In the genomic region with DNA sequence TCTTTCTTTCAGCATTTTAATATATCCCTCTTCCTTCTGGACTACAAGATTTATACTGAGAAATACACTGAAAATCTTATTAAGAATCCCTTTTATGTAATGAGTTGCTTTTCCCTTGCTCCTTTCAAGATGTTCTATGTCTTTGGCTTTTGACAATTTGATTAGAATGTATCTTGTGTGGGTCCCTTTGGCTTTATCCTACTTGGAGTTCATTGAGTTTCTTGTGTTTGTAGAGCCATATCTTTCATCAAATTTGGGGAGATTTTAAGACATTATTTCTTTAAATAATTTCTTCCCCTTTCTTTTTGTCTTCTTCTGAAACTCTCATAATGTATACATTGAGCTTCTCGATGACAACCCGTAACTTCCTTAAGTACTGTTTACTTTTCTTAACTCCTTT, we compare ENCODE assay signal across 31 cellular contexts.
"Had no signal": no experiment of that assay in that cellular context is flagged by ENCODE, and none has a peak within 500 bp of the region (broad histone marks: within the 10 kb centered on the region; RNA-seq: fewer than 3 reads in every experiment).

No MANE protein-coding gene starts in this region.

- H3K27me3 ChIP-seq: ovary, right lobe of liver, sigmoid colon, suprapubic skin, testis, tibial artery, transverse colon, upper lobe of right lung had no signal

- H3K36me3 ChIP-seq: ovary, right lobe of liver, sigmoid colon, suprapubic skin, tibial artery, transverse colon, upper lobe of right lung, uterus had no signal

- FAIRE-seq: small intestine had no signal

- H3K27ac ChIP-seq: ovary, parathyroid adenoma, psoas muscle, right lobe of liver, sigmoid colon, suprapubic skin, testis, tibial artery, transverse colon, upper lobe of right lung, uterus had no signal

- H3K9me3 ChIP-seq: ovary, right lobe of liver, sigmoid colon, suprapubic skin, testis, transverse colon, upper lobe of right lung had no signal

- H3K36me3 Mint-ChIP-seq: naive thymus-derived CD8-positive, alpha-beta T cell; natural killer cell treated with Interleukin-12 subunit alpha and Interleukin-12 subunit beta and Interleukin-15 and Interleukin-18, amount 100 ng/mL, for 72 hours; stimulated activated memory B cell treated with anti-CD40 and anti-IgM and Interleukin-4, amounts not matched to agents 10 μg/mL and 1 μg/mL and 100 μg/mL, for 72 hours had no signal

- H3K79me2 ChIP-seq: parathyroid adenoma had no signal

- H3K27ac Mint-ChIP-seq: naive thymus-derived CD8-positive, alpha-beta T cell; natural killer cell treated with Interleukin-12 subunit alpha and Interleukin-12 subunit beta and Interleukin-15 and Interleukin-18, amount 100 ng/mL, for 72 hours; nephron progenitor cell; progenitor cell of endocrine pancreas; stimulated activated memory B cell treated with anti-CD40 and anti-IgM and Interleukin-4, amounts not matched to agents 10 μg/mL and 1 μg/mL and 100 μg/mL, for 72 hours; type B pancreatic cell had no signal

- H3K4me1 ChIP-seq: parathyroid adenoma, psoas muscle, right lobe of liver, sigmoid colon, suprapubic skin, testis, tibial artery, transverse colon, upper lobe of right lung, uterus had no signal

- H3K9ac ChIP-seq: parathyroid adenoma had no signal

- H3K27me3 Mint-ChIP-seq: naive thymus-derived CD8-positive, alpha-beta T cell; progenitor cell of endocrine pancreas; stimulated activated memory B cell treated with anti-CD40 and anti-IgM and Interleukin-4, amounts not matched to agents 10 μg/mL and 1 μg/mL and 100 μg/mL, for 72 hours; stimulated activated naive CD8-positive, alpha-beta T cell treated with anti-CD3 and anti-CD28 coated beads, Interleukin-15, amount 100 ng/mL, for 72 hours; type B pancreatic cell had no signal

- H3K4me1 Mint-ChIP-seq: naive thymus-derived CD8-positive, alpha-beta T cell; nephron progenitor cell; neural crest cell; stimulated activated memory B cell treated with anti-CD40 and anti-IgM and Interleukin-4, amounts not matched to agents 10 μg/mL and 1 μg/mL and 100 μg/mL, for 72 hours; stimulated activated naive CD8-positive, alpha-beta T cell treated with anti-CD3 and anti-CD28 coated beads, Interleukin-15, amount 100 ng/mL, for 72 hours had no signal

- H2AFZ ChIP-seq: parathyroid adenoma had no signal

- DNase-seq: naive thymus-derived CD8-positive, alpha-beta T cell; nephron progenitor cell; occipital lobe; ovary; posterior cingulate gyrus; psoas muscle; right cardiac atrium; right lobe of liver; sigmoid colon; small intestine; stimulated activated CD4-positive, alpha-beta T cell treated with anti-CD3 and anti-CD28 coated beads, Interleukin-12 subunit alpha, Interleukin-12 subunit beta, amount 100 ng/mL, for 4 hours; stimulated activated CD4-positive, alpha-beta T cell treated with anti-CD3 and anti-CD28 coated beads, Interleukin-1b, Interleukin-23, amount 100 ng/mL, for 48 hours; stimulated activated CD4-positive, alpha-beta T cell treated with anti-CD3 and anti-CD28 coated beads, Interleukin-4, amount 100 ng/mL, for 1 hour; stimulated activated CD4-positive, alpha-beta T cell treated with anti-CD3 and anti-CD28 coated beads, Interleukin-4, amount 100 ng/mL, for 4 hours; stimulated activated CD8-positive, alpha-beta memory T cell treated with anti-CD3 and anti-CD28 coated beads, Interleukin-4, amount 100 ng/mL, for 48 hours; stimulated activated naive CD4-positive, alpha-beta T cell; stimulated activated naive CD8-positive, alpha-beta T cell treated with anti-CD3 and anti-CD28 coated beads, Interleukin-15, amount 100 ng/mL, for 72 hours; stimulated activated naive CD8-positive, alpha-beta T cell treated with anti-CD3 and anti-CD28 coated beads, Interleukin-15, Interleukin-2, amounts not matched to agents 100 U/mL and 50 U/mL, for 24 hours; substantia nigra; testis; tibial artery; transverse colon; upper lobe of right lung; uterus had no signal

- H3K4me3 ChIP-seq: ovary, psoas muscle, right lobe of liver, sigmoid colon, suprapubic skin, testis, tibial artery, transverse colon, upper lobe of right lung, uterus had no signal

- H3K4me3 Mint-ChIP-seq: naive thymus-derived CD8-positive, alpha-beta T cell; natural killer cell treated with Interleukin-12 subunit alpha and Interleukin-12 subunit beta and Interleukin-15 and Interleukin-18, amount 100 ng/mL, for 72 hours; nephron progenitor cell; neural crest cell; stimulated activated memory B cell treated with anti-CD40 and anti-IgM and Interleukin-4, amounts not matched to agents 10 μg/mL and 1 μg/mL and 100 μg/mL, for 72 hours; stimulated activated naive CD8-positive, alpha-beta T cell treated with anti-CD3 and anti-CD28 coated beads, Interleukin-15, amount 100 ng/mL, for 72 hours; type B pancreatic cell had no signal
